In the genomic region with DNA sequence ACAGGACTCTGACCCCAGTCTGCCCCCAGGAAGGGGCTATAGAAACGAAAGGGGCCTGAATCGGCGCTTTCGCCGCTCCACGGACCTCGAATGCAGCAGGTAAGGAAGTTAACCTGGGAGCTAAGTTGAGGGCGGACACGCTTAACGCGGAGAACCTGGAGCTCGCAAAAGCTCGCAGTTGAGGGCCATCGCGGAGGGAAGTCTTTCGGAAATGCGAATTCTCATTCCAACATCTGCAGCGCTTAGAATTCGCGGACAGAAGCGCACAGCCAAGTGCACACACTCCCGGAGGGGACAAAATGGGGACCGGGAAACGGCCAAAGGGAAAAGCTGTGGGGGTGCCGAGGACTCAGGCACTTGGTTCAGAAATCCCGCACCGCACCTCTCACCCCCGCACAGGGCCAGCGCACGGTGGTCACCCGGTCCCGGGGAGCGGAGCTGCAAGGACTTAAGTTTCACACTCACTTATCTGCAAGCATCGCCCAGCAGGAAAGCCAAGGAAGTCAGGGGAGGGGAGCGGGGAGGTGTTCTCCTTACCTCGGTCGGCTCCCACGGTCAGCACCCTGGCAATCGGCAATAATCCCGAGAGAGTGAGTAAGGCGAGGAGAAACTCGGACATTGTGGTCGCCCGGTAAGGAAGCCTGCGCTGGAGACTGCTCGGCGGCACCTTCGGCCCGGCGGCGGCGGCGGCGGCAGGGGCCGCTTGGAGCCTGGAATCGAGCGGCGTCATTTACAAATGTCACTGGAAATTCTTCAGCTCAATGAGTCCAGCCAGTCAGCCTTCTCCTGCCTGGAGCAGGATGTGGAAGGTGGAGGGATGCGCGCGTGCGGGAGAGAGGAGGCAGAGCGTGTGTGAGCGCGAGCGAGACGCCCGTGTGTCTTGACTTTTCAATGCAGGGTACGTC, we compare ENCODE assay signal across 8 cellular contexts. TPM values are rescaled to one million over a fixed set of nuclear protein-coding genes. Genes with fewer than 3 reads are reported as not detected.
A peak's percentile ranks its signal among the peaks of the same experiment; 100 is the strongest.
DNase-seq lines count a peak whose midpoint lies in the region; ATAC-seq and TF ChIP-seq lines count a peak whose summit lies in the region.

No MANE protein-coding gene starts in this region.

- H3K27me3 Mint-ChIP-seq in Calu3 (ENCODE audit: unreplicated experiment): no peaks in the 10 kb centered on the region

- H3K27me3 ChIP-seq in iPS-18a (ENCODE audit: control insufficient read depth, insufficient read depth, low read length) (peaks cover 50% of the 10 kb centered on the region), gastrocnemius medialis (peaks cover 5 to 16% (median 10%) of the 10 kb centered on the region in 3 donors)

- intact Hi-C loops in Calu3 (cut with micrococcal nuclease; ENCODE audit: unreplicated experiment): loop anchor here (10.0 kb wide), 1 partner anchor 186 kb away; no protein-coding TSS in a partner anchor
- intact Hi-C loops in gastrocnemius medialis (cut with DNase I; ENCODE audit: low total_unique reads): no loop called here

- H3K36me3 ChIP-seq in iPS-18a (ENCODE audit: control insufficient read depth, low read depth, low read length) (no peaks in the 10 kb centered on the region), gastrocnemius medialis (no peaks in the 10 kb centered on the region)

- H3K27ac ChIP-seq in iPS-18a (ENCODE audit: low read length) (no peak overlapping the region), gastrocnemius medialis (no peak overlapping the region)

- CTCF ChIA-PET in Calu3 (lab: Charles Lee): interaction anchor here (0.9 to 1.6 kb wide), 3 partner anchors 9 to 473 kb away, joined by 3 to 5 read pairs (median 4); no protein-coding TSS in a partner anchor

- peak overlapping the region; percentile 71 for H3K9ac ChIP-seq in iPS-18a (ENCODE audit: low read length)

- H3K9me3 ChIP-seq in iPS-18a (ENCODE audit: control insufficient read depth, low read depth, low read length) (no peaks in the 10 kb centered on the region), gastrocnemius medialis (no peaks in the 10 kb centered on the region)

- H3K27ac Mint-ChIP-seq in Calu3 (ENCODE audit: unreplicated experiment): peak overlapping the region; percentile 11

- no peaks in the 10 kb centered on the region for H3K9me3 Mint-ChIP-seq in Calu3 (ENCODE audit: low read depth, unreplicated experiment)

- H3K4me1 ChIP-seq in iPS-18a (ENCODE audit: control insufficient read depth, low read depth, low read length): peaks cover 3% of the 10 kb centered on the region
- peaks cover 0 to 4% of the 10 kb centered on the region in 2 donors for H3K4me1 ChIP-seq in gastrocnemius medialis

- DNase-seq in Calu3: peak; percentile 26
- DNase-seq in NCI-H2171 treated with DMSO at 0.1 percent for 48 hours (lab: John Stamatoyannopoulos, UW): peak; percentile 76
- peak; percentile 23 to 85 for DNase-seq in T47D (ENCODE audit: low read depth in 1 of 2, low spot score in 1 of 2)
- DNase-seq in gastrocnemius medialis: peak in 1 of 2 donors; percentile 23

- TF ChIP-seq POLR2A in gastrocnemius medialis (IDR thresholded peaks at IDR 0.05): no peak

- TF ChIP-seq CTCF in Calu3 (IDR thresholded peaks at IDR 0.05; ENCODE audit: unreplicated experiment) (no peak), gastrocnemius medialis (IDR thresholded peaks at IDR 0.05 in 4 of 5, conservative IDR thresholded peaks at IDR 0.05 in 1 of 5) (no peak)

- BruUV-seq in Calu3 (replicated peaks; lab: Mats Ljungman, UMichigan): no TSS peak

- H3K36me3 Mint-ChIP-seq in Calu3 (ENCODE audit: insufficient read depth, unreplicated experiment): peaks cover 18% of the 10 kb centered on the region

- ATAC-seq in GM21576 (IDR thresholded peaks at IDR 0.05; ENCODE audit: unreplicated experiment) (peak; percentile 36), gastrocnemius medialis (peak; percentile 52 to 61), GM18520 (IDR thresholded peaks at IDR 0.05; ENCODE audit: unreplicated experiment) (no peak), HG02970 (IDR thresholded peaks at IDR 0.05; ENCODE audit: low FRiP score, unreplicated experiment) (no peak)

- peaks cover 8% of the 10 kb centered on the region for H3K4me1 Mint-ChIP-seq in Calu3 (ENCODE audit: low read depth, unreplicated experiment)

- H3K4me3 Mint-ChIP-seq in Calu3 (ENCODE audit: low read depth, unreplicated experiment): peak overlapping the region; percentile 87

- H3K4me3 ChIP-seq in iPS-18a (ENCODE audit: low read length): peak overlapping the region; percentile 85
- peak overlapping the region; percentile 45 to 59 (median 54) for H3K4me3 ChIP-seq in gastrocnemius medialis

- in situ Hi-C loops in T47D (cut with HindIII; ENCODE audit: low pct_unique_long_range_greater_than_20kb, low sequenced_read_pairs) (no loop called here), gastrocnemius medialis (cut with MboI; ENCODE audit: low sequenced_read_pairs in 4 of 4) (no loop called here)

RNA-seq across cellular contexts. Expression of a gene that starts 0.5 kb away (rescaled TPM):
- total RNA-seq in Calu3 (2022) (0.05 and 0.21 TPM in 2 replicates), gastrocnemius medialis (10 to 100 TPM in 1 of 4 donors, 1 to 10 TPM in 3; 3.3 to 11.1 (median 4.6) TPM)

Comparison
In these comparisons a context has a peak if more than half of its experiments do, and no peak if none do; other contexts are left out.
1. ATAC-seq: peak in GM21576 (single experiment) and gastrocnemius medialis (2 of 2); none in GM18520 (single experiment) and HG02970 (single experiment).